In genomic region chr1:35454616-35455015, GRCh38 we compare ENCODE assay signal across 13 cellular contexts.
DNase-seq lines count a peak whose midpoint lies in the region; ATAC-seq lines count a peak whose summit lies in the region.
"Had no signal": no experiment of that assay in that cellular context is flagged by ENCODE, and none has a peak within 500 bp of the region (broad histone marks: within the 10 kb centered on the region; RNA-seq: fewer than 3 reads in every experiment).

No MANE protein-coding gene starts in this region.

- H3K9me3 ChIP-seq in T-helper 17 cell (ENCODE audit: control insufficient read depth, low read length, poor library complexity, severe bottlenecking): no peaks in the 10 kb centered on the region

- no peaks in the 10 kb centered on the region for H3K27me3 Mint-ChIP-seq in activated CD4-positive, alpha-beta memory T cell treated with anti-CD3 and anti-CD28 coated beads for 36 hours
- no peaks in the 10 kb centered on the region for H3K27me3 Mint-ChIP-seq in activated CD4-positive, alpha-beta memory T cell treated with anti-CD3 and anti-CD28 coated beads, Interleukin-2, amount 10 ng/mL, durations not matched to agents 7 days and 5 days
- no peaks in the 10 kb centered on the region for H3K27me3 Mint-ChIP-seq in T-helper 17 cell
- no peaks in the 10 kb centered on the region for H3K27me3 Mint-ChIP-seq in activated T-helper 2 cell treated with anti-CD3 and anti-CD28 coated beads, Interferon-gamma antibody, Interleukin-2, Interleukin-4, amounts not matched to agents 10 μg/mL and 5 μg/mL and 100 μg/mL, durations not matched to agents 14 hours and 24 hours and 36 hours (ENCODE audit: low read depth)
- H3K27me3 Mint-ChIP-seq: activated B cell treated with CpG ODN at 0.5 μM for 24 hours had no signal

- DNase-seq in activated CD4-positive, alpha-beta memory T cell treated with anti-CD3 and anti-CD28 coated beads for 36 hours: no peak
- no peak for DNase-seq in activated CD4-positive, alpha-beta memory T cell treated with anti-CD3 and anti-CD28 coated beads, Interleukin-2, amount 10 ng/mL, durations not matched to agents 7 days and 5 days
- DNase-seq in T-helper 17 cell: no peak
- DNase-seq in fibroblast of peridontal ligament (ENCODE audit: extremely low read depth): peak; percentile 90
- no peak for DNase-seq in stimulated activated naive CD8-positive, alpha-beta T cell treated with anti-CD3 and anti-CD28 coated beads, Interleukin-15, Interleukin-2, amounts not matched to agents 100 U/mL and 50 U/mL, for 24 hours
- no peak for DNase-seq in activated T-helper 2 cell treated with anti-CD3 and anti-CD28 coated beads, Interferon-gamma antibody, Interleukin-2, Interleukin-4, amounts not matched to agents 10 μg/mL and 5 μg/mL and 100 μg/mL, durations not matched to agents 14 hours and 24 hours and 36 hours (ENCODE audit: low spot score)
- DNase-seq: ACHN; activated B cell treated with CpG ODN at 0.5 μM for 24 hours; effector CD8-positive, alpha-beta T cell; NCI-H2171 treated with DMSO at 0.1 percent for 48 hours had no signal

- peaks cover 49% of the 10 kb centered on the region for H3K4me1 Mint-ChIP-seq in activated CD4-positive, alpha-beta memory T cell treated with anti-CD3 and anti-CD28 coated beads for 36 hours (ENCODE audit: low read depth)
- H3K4me1 Mint-ChIP-seq in activated CD4-positive, alpha-beta memory T cell treated with anti-CD3 and anti-CD28 coated beads, Interleukin-2, amount 10 ng/mL, durations not matched to agents 7 days and 5 days: peaks cover 38% of the 10 kb centered on the region
- H3K4me1 Mint-ChIP-seq in T-helper 17 cell: peaks cover 23% of the 10 kb centered on the region
- H3K4me1 Mint-ChIP-seq in activated T-helper 2 cell treated with anti-CD3 and anti-CD28 coated beads, Interferon-gamma antibody, Interleukin-2, Interleukin-4, amounts not matched to agents 10 μg/mL and 5 μg/mL and 100 μg/mL, durations not matched to agents 14 hours and 24 hours and 36 hours (ENCODE audit: low read depth): peaks cover 14% of the 10 kb centered on the region
- H3K4me1 Mint-ChIP-seq: activated B cell treated with CpG ODN at 0.5 μM for 24 hours had no signal

- peak overlapping the region; percentile 80 for H3K27ac Mint-ChIP-seq in activated CD4-positive, alpha-beta memory T cell treated with anti-CD3 and anti-CD28 coated beads for 36 hours
- H3K27ac Mint-ChIP-seq in activated CD4-positive, alpha-beta memory T cell treated with anti-CD3 and anti-CD28 coated beads, Interleukin-2, amount 10 ng/mL, durations not matched to agents 7 days and 5 days: no peak overlapping the region
- peak overlapping the region; percentile 94 for H3K27ac Mint-ChIP-seq in T-helper 17 cell
- H3K27ac Mint-ChIP-seq in activated T-helper 2 cell treated with anti-CD3 and anti-CD28 coated beads, Interferon-gamma antibody, Interleukin-2, Interleukin-4, amounts not matched to agents 10 μg/mL and 5 μg/mL and 100 μg/mL, durations not matched to agents 14 hours and 24 hours and 36 hours: no peak overlapping the region
- H3K27ac Mint-ChIP-seq: activated B cell treated with CpG ODN at 0.5 μM for 24 hours, nephron had no signal

- intact Hi-C loops in activated CD4-positive, alpha-beta memory T cell treated with anti-CD3 and anti-CD28 coated beads for 36 hours (cut with micrococcal nuclease): loop anchor here (1.0 to 10.0 kb wide), 7 partner anchors 8 to 320 kb away; partner anchors contain the start of genes C1orf216, PSMB2 and SFPQ
- intact Hi-C loops in activated T-helper 2 cell treated with anti-CD3 and anti-CD28 coated beads, Interferon-gamma antibody, Interleukin-2, Interleukin-4, amounts not matched to agents 10 μg/mL and 5 μg/mL and 100 μg/mL, durations not matched to agents 14 hours and 24 hours and 36 hours (cut with micrococcal nuclease): loop anchor here (5.0 to 10.0 kb wide), 2 partner anchors 260 to 318 kb away; partner anchors contain the start of gene C1orf216

- ATAC-seq in T-helper 17 cell (peak; percentile 38), GM19035 (IDR thresholded peaks at IDR 0.05; ENCODE audit: unreplicated experiment) (no peak), GM18870 (IDR thresholded peaks at IDR 0.05; ENCODE audit: unreplicated experiment) (no peak)
- ATAC-seq in stimulated activated naive CD8-positive, alpha-beta T cell treated with anti-CD3 and anti-CD28 coated beads, Interleukin-15, Interleukin-2, amounts not matched to agents 100 U/mL and 50 U/mL, for 24 hours: peak; percentile 66

- H3K36me3 Mint-ChIP-seq in activated CD4-positive, alpha-beta memory T cell treated with anti-CD3 and anti-CD28 coated beads for 36 hours: peaks cover 6% of the 10 kb centered on the region
- H3K36me3 Mint-ChIP-seq in activated CD4-positive, alpha-beta memory T cell treated with anti-CD3 and anti-CD28 coated beads, Interleukin-2, amount 10 ng/mL, durations not matched to agents 7 days and 5 days (ENCODE audit: low read depth): peaks cover 30% of the 10 kb centered on the region
- peaks cover 4% of the 10 kb centered on the region for H3K36me3 Mint-ChIP-seq in T-helper 17 cell (ENCODE audit: low read depth)
- H3K36me3 Mint-ChIP-seq in activated T-helper 2 cell treated with anti-CD3 and anti-CD28 coated beads, Interferon-gamma antibody, Interleukin-2, Interleukin-4, amounts not matched to agents 10 μg/mL and 5 μg/mL and 100 μg/mL, durations not matched to agents 14 hours and 24 hours and 36 hours (ENCODE audit: low read depth): peaks cover 42% of the 10 kb centered on the region

- H3K9me3 Mint-ChIP-seq in activated CD4-positive, alpha-beta memory T cell treated with anti-CD3 and anti-CD28 coated beads for 36 hours: no peaks in the 10 kb centered on the region
- no peaks in the 10 kb centered on the region for H3K9me3 Mint-ChIP-seq in activated CD4-positive, alpha-beta memory T cell treated with anti-CD3 and anti-CD28 coated beads, Interleukin-2, amount 10 ng/mL, durations not matched to agents 7 days and 5 days
- H3K9me3 Mint-ChIP-seq in activated T-helper 2 cell treated with anti-CD3 and anti-CD28 coated beads, Interferon-gamma antibody, Interleukin-2, Interleukin-4, amounts not matched to agents 10 μg/mL and 5 μg/mL and 100 μg/mL, durations not matched to agents 14 hours and 24 hours and 36 hours: no peaks in the 10 kb centered on the region
- H3K9me3 Mint-ChIP-seq: activated B cell treated with CpG ODN at 0.5 μM for 24 hours, nephron had no signal

- CTCF ChIA-PET in activated CD4-positive, alpha-beta memory T cell treated with anti-CD3 and anti-CD28 coated beads for 36 hours (lab: Charles Lee): interaction anchor here (1.1 to 9.1 kb wide), 12 partner anchors 8 to 272 kb away, joined by 3 to 245 read pairs (median 6); partner anchors contain the start of genes KIAA0319L and NCDN
- CTCF ChIA-PET in activated CD4-positive, alpha-beta memory T cell treated with anti-CD3 and anti-CD28 coated beads, Interleukin-2, amount 10 ng/mL, durations not matched to agents 7 days and 5 days (lab: Charles Lee): interaction anchor here (0.6 to 10.6 kb wide), 7 partner anchors 15 to 431 kb away, joined by 3 to 159 read pairs (median 3); partner anchors contain the start of gene CLSPN

- no peak overlapping the region for H3K4me3 Mint-ChIP-seq in activated CD4-positive, alpha-beta memory T cell treated with anti-CD3 and anti-CD28 coated beads for 36 hours
- H3K4me3 Mint-ChIP-seq in activated CD4-positive, alpha-beta memory T cell treated with anti-CD3 and anti-CD28 coated beads, Interleukin-2, amount 10 ng/mL, durations not matched to agents 7 days and 5 days: no peak overlapping the region
- H3K4me3 Mint-ChIP-seq in T-helper 17 cell: no peak overlapping the region
- no peak overlapping the region for H3K4me3 Mint-ChIP-seq in activated T-helper 2 cell treated with anti-CD3 and anti-CD28 coated beads, Interferon-gamma antibody, Interleukin-2, Interleukin-4, amounts not matched to agents 10 μg/mL and 5 μg/mL and 100 μg/mL, durations not matched to agents 14 hours and 24 hours and 36 hours (ENCODE audit: low read depth)
- H3K4me3 Mint-ChIP-seq: activated B cell treated with CpG ODN at 0.5 μM for 24 hours, nephron had no signal

- POLR2A ChIA-PET in activated CD4-positive, alpha-beta memory T cell treated with anti-CD3 and anti-CD28 coated beads for 36 hours (lab: Charles Lee): interaction anchor here (1.0 to 1.9 kb wide), 4 partner anchors 11 to 103 kb away, joined by 3 to 10 read pairs (median 5); partner anchors contain the start of genes KIAA0319L and NCDN
- POLR2A ChIA-PET in activated CD4-positive, alpha-beta memory T cell treated with anti-CD3 and anti-CD28 coated beads, Interleukin-2, amount 10 ng/mL, durations not matched to agents 7 days and 5 days (lab: Charles Lee): interaction anchor here (1.1 to 6.2 kb wide), 3 partner anchors 50 to 110 kb away, joined by 3 to 44 read pairs (median 4); partner anchors contain the start of genes KIAA0319L and NCDN

Comparison
In these comparisons a context has a peak if more than half of its experiments do, and no peak if none do; other contexts are left out.
1. H3K27ac Mint-ChIP-seq: peak in activated CD4-positive, alpha-beta memory T cell treated with anti-CD3 and anti-CD28 coated beads for 36 hours (single experiment) and T-helper 17 cell (single experiment); none in activated CD4-positive, alpha-beta memory T cell treated with anti-CD3 and anti-CD28 coated beads, Interleukin-2, amount 10 ng/mL, durations not matched to agents 7 days and 5 days (single experiment) and activated T-helper 2 cell treated with anti-CD3 and anti-CD28 coated beads, Interferon-gamma antibody, Interleukin-2, Interleukin-4, amounts not matched to agents 10 μg/mL and 5 μg/mL and 100 μg/mL, durations not matched to agents 14 hours and 24 hours and 36 hours (single experiment).
2. ATAC-seq: peak in T-helper 17 cell (single experiment) and stimulated activated naive CD8-positive, alpha-beta T cell treated with anti-CD3 and anti-CD28 coated beads, Interleukin-15, Interleukin-2, amounts not matched to agents 100 U/mL and 50 U/mL, for 24 hours (single experiment); none in GM19035 (single experiment) and GM18870 (single experiment).